Comparison of ENCODE assay signal across 34 cellular contexts in genomic region chr13:22698477-22698876, GRCh38.
"Had no signal": no experiment of that assay in that cellular context is flagged by ENCODE, and none has a peak within 500 bp of the region (broad histone marks: within the 10 kb centered on the region; RNA-seq: fewer than 3 reads in every experiment).

No MANE protein-coding gene starts in this region.

- DNase-seq: activated effector memory CD4-positive, alpha-beta T cell treated with anti-CD3 and anti-CD28 coated beads, Interleukin-2, amount 50 U/mL, for 16 hours; activated effector memory CD4-positive, alpha-beta T cell treated with Interleukin-2 at 50 U/mL for 16 hours; activated gamma-delta T cell; activated gamma-delta T cell treated with Interleukin-2 at 50 U/mL for 16 hours; activated naive CD4-positive, alpha-beta T cell; activated naive CD4-positive, alpha-beta T cell treated with anti-CD3 and anti-CD28 coated beads for 36 hours; activated naive CD4-positive, alpha-beta T cell treated with anti-CD3 and anti-CD28 coated beads, Interleukin-2, amount 10 ng/mL, durations not matched to agents 7 days and 5 days; activated naive CD4-positive, alpha-beta T cell treated with anti-CD3 and anti-CD28 coated beads, Interleukin-2, amount 50 U/mL, for 16 hours; activated naive CD4-positive, alpha-beta T cell treated with Interleukin-2 at 50 U/mL for 16 hours; activated naive CD8-positive, alpha-beta T cell treated with anti-CD3 and anti-CD28 coated beads for 36 hours; activated naive CD8-positive, alpha-beta T cell treated with anti-CD3 and anti-CD28 coated beads, Interleukin-2, amount 10 ng/mL, durations not matched to agents 7 days and 5 days; activated naive CD8-positive, alpha-beta T cell treated with anti-CD3 and anti-CD28 coated beads, Interleukin-2, amount 50 U/mL, for 24 hours; activated T-cell treated with anti-CD3 and anti-CD28 coated beads, Interleukin-2, amount 50 U/mL, for 24 hours; activated T-cell treated with anti-CD3 and anti-CD28 coated beads, Interleukin-2, amount 50 U/mL, for 4 hours; activated T-cell treated with anti-CD3 and anti-CD28 coated beads, Interleukin-2, amount 50 U/mL, for 48 hours; activated T-cell treated with anti-CD3 and anti-CD28 coated beads, Interleukin-2, amount 50 U/mL, for 72 hours; adrenal gland; amniotic stem cell; amygdala; anterior cingulate cortex; aorta; body of pancreas; brain microvascular endothelial cell; caudate nucleus; central memory CD4-positive, alpha-beta T cell; cerebellar nuclear complex had no signal

- FAIRE-seq: astrocyte, bronchial epithelial cell, colon had no signal

- H3K36me3 ChIP-seq: adrenal gland, ascending aorta, brain microvascular endothelial cell, breast epithelium, cardiac muscle cell had no signal

- H3K27ac ChIP-seq: adrenal gland, ascending aorta, body of pancreas, brain microvascular endothelial cell, breast epithelium, cardiac muscle cell had no signal

- H3K4me3 ChIP-seq: adrenal gland, ascending aorta, body of pancreas, breast epithelium, cardiac muscle cell had no signal

- H3K9me3 ChIP-seq: body of pancreas had no signal

- ATAC-seq: activated naive CD4-positive, alpha-beta T cell treated with anti-CD3 and anti-CD28 coated beads, Interleukin-2, amount 50 U/mL, for 72 hours; activated naive CD8-positive, alpha-beta T cell treated with anti-CD3 and anti-CD28 coated beads, Interleukin-2, amount 50 U/mL, for 24 hours; activated T-cell treated with anti-CD3 and anti-CD28 coated beads, Interleukin-2, amount 50 U/mL, for 4 hours; activated T-cell treated with anti-CD3 and anti-CD28 coated beads, Interleukin-2, amount 50 U/mL, for 72 hours; activated T-helper 17 cell treated with anti-CD3 and anti-CD28 coated beads, Interleukin-2, amount 50 U/mL, for 72 hours; body of pancreas had no signal

- H3K27me3 ChIP-seq: adrenal gland, ascending aorta, body of pancreas, brain microvascular endothelial cell, breast epithelium, cardiac muscle cell had no signal

- H3K4me1 ChIP-seq: adrenal gland, ascending aorta, body of pancreas, breast epithelium had no signal
